In the genomic region with DNA sequence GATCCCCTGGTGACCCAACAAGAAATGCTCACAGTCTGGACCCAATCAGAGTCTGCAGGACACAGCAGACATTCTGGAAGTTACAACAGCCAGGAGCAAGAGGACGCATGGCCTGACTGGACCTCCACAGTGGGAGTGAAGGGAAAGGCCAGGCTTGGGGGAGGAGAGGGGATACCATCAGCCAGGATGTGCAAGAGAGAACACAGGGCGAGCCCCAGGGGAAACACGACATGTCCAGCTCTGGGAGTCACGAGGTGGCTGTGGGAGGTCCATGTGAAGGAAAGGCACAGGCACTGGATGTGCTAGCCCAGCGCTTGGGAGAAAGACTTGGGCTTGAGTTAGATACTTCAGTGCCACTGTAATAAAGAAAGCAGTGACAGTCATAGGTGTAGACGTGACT, we compare ENCODE assay signal across 25 cellular contexts.
"Had no signal": no experiment of that assay in that cellular context is flagged by ENCODE, and none has a peak within 500 bp of the region (broad histone marks: within the 10 kb centered on the region; RNA-seq: fewer than 3 reads in every experiment).

No MANE protein-coding gene starts in this region.

- H3K9ac ChIP-seq: parathyroid adenoma had no signal

- H3K9me3 Mint-ChIP-seq: activated B cell treated with CpG ODN at 0.5 μM for 24 hours; activated T-cell treated with anti-CD3 and anti-CD28 coated beads, Interleukin-2, amount 50 U/mL, for 24 hours; activated T-helper 2 cell treated with anti-CD3 and anti-CD28 coated beads, Interferon-gamma antibody, Interleukin-2, Interleukin-4, amounts not matched to agents 10 μg/mL and 5 μg/mL and 100 μg/mL, durations not matched to agents 14 hours and 24 hours and 36 hours; natural killer cell treated with Interleukin-12 subunit alpha and Interleukin-12 subunit beta and Interleukin-15 and Interleukin-18, amount 100 ng/mL, for 72 hours; type B pancreatic cell had no signal

- DNase-seq: activated B cell treated with CpG ODN at 0.5 μM for 24 hours; activated CD4-positive, alpha-beta T cell treated with anti-CD3 and anti-CD28 coated beads for 36 hours; activated CD4-positive, alpha-beta T cell treated with anti-CD3 and anti-CD28 coated beads, Interleukin-2, amount 50 U/mL, for 4 hours; activated CD8-positive, alpha-beta memory T cell treated with anti-CD3 and anti-CD28 coated beads for 24 hours; activated CD8-positive, alpha-beta memory T cell treated with anti-CD3 and anti-CD28 coated beads, Interleukin-2, amount 50 U/mL, for 4 hours; activated naive CD4-positive, alpha-beta T cell; activated T-cell treated with anti-CD3 and anti-CD28 coated beads, Interleukin-2, amount 50 U/mL, for 24 hours; central memory CD4-positive, alpha-beta T cell; dorsolateral prefrontal cortex; islet precursor cell; left colon; midbrain; stimulated activated CD4-positive, alpha-beta T cell treated with anti-CD3 and anti-CD28 coated beads, Interleukin-4, amount 100 ng/mL, for 24 hours; stimulated activated naive CD4-positive, alpha-beta T cell treated with Interleukin-2 at 50 U/mL for 16 hours; T-helper 1 cell; T-helper 9 cell had no signal

- H3K36me3 Mint-ChIP-seq: natural killer cell treated with Interleukin-12 subunit alpha and Interleukin-12 subunit beta and Interleukin-15 and Interleukin-18, amount 100 ng/mL, for 72 hours; type B pancreatic cell had no signal

- H3K4me1 ChIP-seq: parathyroid adenoma, vagina had no signal

- H3K27ac ChIP-seq: esophagus muscularis mucosa, parathyroid adenoma, thoracic aorta, vagina had no signal

- H3K4me3 Mint-ChIP-seq: activated B cell treated with CpG ODN at 0.5 μM for 24 hours; activated CD4-positive, alpha-beta T cell treated with anti-CD3 and anti-CD28 coated beads for 36 hours; activated T-cell treated with anti-CD3 and anti-CD28 coated beads, Interleukin-2, amount 50 U/mL, for 24 hours; natural killer cell treated with Interleukin-12 subunit alpha and Interleukin-12 subunit beta and Interleukin-15 and Interleukin-18, amount 100 ng/mL, for 72 hours; type B pancreatic cell had no signal

- H3K9me3 ChIP-seq: esophagus muscularis mucosa, thoracic aorta, vagina had no signal

- H3K27me3 ChIP-seq: dorsolateral prefrontal cortex, esophagus muscularis mucosa, vagina had no signal

- H3K4me3 ChIP-seq: dorsolateral prefrontal cortex, esophagus muscularis mucosa, thoracic aorta, vagina had no signal

- H2AFZ ChIP-seq: parathyroid adenoma had no signal

- FAIRE-seq: colon, frontal cortex had no signal

- H3K27me3 Mint-ChIP-seq: activated CD4-positive, alpha-beta T cell treated with anti-CD3 and anti-CD28 coated beads for 36 hours; type B pancreatic cell had no signal

- ATAC-seq: activated CD4-positive, alpha-beta T cell treated with anti-CD3 and anti-CD28 coated beads for 36 hours; left colon had no signal

- H3K36me3 ChIP-seq: esophagus muscularis mucosa, thoracic aorta, vagina had no signal

- H3K27ac Mint-ChIP-seq: activated B cell treated with CpG ODN at 0.5 μM for 24 hours; activated CD4-positive, alpha-beta T cell treated with anti-CD3 and anti-CD28 coated beads for 36 hours; activated T-cell treated with anti-CD3 and anti-CD28 coated beads, Interleukin-2, amount 50 U/mL, for 24 hours; activated T-helper 2 cell treated with anti-CD3 and anti-CD28 coated beads, Interferon-gamma antibody, Interleukin-2, Interleukin-4, amounts not matched to agents 10 μg/mL and 5 μg/mL and 100 μg/mL, durations not matched to agents 14 hours and 24 hours and 36 hours; natural killer cell treated with Interleukin-12 subunit alpha and Interleukin-12 subunit beta and Interleukin-15 and Interleukin-18, amount 100 ng/mL, for 72 hours; type B pancreatic cell had no signal

- H3K4me1 Mint-ChIP-seq: activated B cell treated with CpG ODN at 0.5 μM for 24 hours; activated CD4-positive, alpha-beta T cell treated with anti-CD3 and anti-CD28 coated beads for 36 hours had no signal
